8 cellular contexts compared by ENCODE assay signal in the genomic region with DNA sequence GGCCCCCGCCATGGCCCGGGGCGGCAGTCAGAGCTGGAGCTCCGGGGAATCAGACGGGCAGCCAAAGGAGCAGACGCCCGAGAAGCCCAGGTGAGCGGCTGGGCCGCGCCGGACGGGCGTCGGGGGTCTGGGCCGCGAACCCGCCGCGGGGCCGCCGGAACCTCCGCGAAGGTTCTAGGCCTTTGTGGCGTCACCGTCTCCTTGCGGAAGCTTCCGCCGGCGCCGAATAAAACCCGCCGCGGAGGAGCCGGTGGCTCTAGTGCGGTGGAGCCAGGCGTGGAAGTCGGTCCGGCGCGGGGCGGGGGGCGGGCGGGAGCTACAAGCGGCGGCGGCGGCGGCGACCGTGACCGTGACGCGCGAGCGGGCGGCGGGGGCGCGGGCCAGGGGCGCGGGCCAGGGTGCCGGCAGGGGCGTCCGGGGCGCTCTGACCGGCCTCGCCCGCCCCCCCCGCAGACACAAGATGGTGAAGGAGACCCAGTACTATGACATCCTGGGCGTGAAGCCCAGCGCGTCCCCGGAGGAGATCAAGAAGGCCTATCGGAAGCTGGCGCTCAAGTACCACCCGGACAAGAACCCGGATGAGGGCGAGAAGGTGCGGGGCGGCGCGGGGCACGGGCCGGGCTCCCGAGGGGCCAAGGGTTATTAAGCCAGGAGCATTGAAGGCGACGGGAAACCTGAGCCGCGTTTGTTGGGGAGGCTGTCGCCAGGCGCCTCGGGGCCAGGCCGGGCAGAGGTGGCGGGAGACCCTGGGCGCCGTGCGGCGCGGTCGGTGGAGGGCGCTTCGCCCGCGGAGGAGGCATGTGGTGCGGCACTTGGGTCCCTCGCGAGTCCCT. TPM values are rescaled to one million over a fixed set of nuclear protein-coding genes. Genes with fewer than 3 reads are reported as not detected.
DNase-seq lines count a peak whose midpoint lies in the region; ATAC-seq and TF ChIP-seq lines count a peak whose summit lies in the region.

A gene (plus strand): TSS at position 259 of the 833 bp plus-strand sequence. CDS start 202 bp downstream, at position 461.

- peak within 1 kb of the TSS; percentile 71 for H3K4me3 ChIP-seq in CD4-positive, CD25-positive, alpha-beta regulatory T cell (ENCODE audit: low read depth, low read length)
- H3K4me3 ChIP-seq in neural progenitor cell = no peak within 1 kb of the TSS

- no peaks in the 10 kb centered on the region for H3K36me3 Mint-ChIP-seq in CD4-positive, CD25-positive, alpha-beta regulatory T cell
- H3K36me3 Mint-ChIP-seq in activated T-helper 17 cell treated with anti-CD3 and anti-CD28 coated beads, Interleukin-2, amount 50 U/mL, for 72 hours (ENCODE audit: low read depth) = peaks cover 18% of the 10 kb centered on the region
- H3K36me3 Mint-ChIP-seq in neural progenitor cell = no peaks in the 10 kb centered on the region
- peaks cover 23% of the 10 kb centered on the region for H3K36me3 Mint-ChIP-seq in stimulated activated naive CD8-positive, alpha-beta T cell treated with anti-CD3 and anti-CD28 coated beads, Interleukin-15, Interleukin-2, amounts not matched to agents 100 ng/mL and 50 ng/mL, for 24 hours (ENCODE audit: low read depth)

- H3K27me3 ChIP-seq in CD4-positive, CD25-positive, alpha-beta regulatory T cell (ENCODE audit: control insufficient read depth, insufficient read depth, low read length) = no peaks in the 10 kb centered on the region
- peaks cover 19% of the 10 kb centered on the region for H3K27me3 ChIP-seq in neural progenitor cell

- DNase-seq in CD4-positive, CD25-positive, alpha-beta regulatory T cell = peak; percentile 54 to 80 (median 75)
- DNase-seq in NCI-H146 treated with DMSO at 0.1 percent for 48 hours (lab: John Stamatoyannopoulos, UW; ENCODE audit: unreplicated experiment) = peak; percentile 34
- DNase-seq in fibroblast of peridontal ligament (ENCODE audit: extremely low read depth) = peak; percentile 33
- peak; percentile 17 for DNase-seq in neural progenitor cell (ENCODE audit: low spot score)
- no peak for DNase-seq in DMS153 treated with DMSO at 0.1 percent for 48 hours (lab: John Stamatoyannopoulos, UW; ENCODE audit: unreplicated experiment)

- H3K27ac Mint-ChIP-seq in CD4-positive, CD25-positive, alpha-beta regulatory T cell = peak within 1 kb of the TSS; percentile 93 to 96 (median 95)
- peak within 1 kb of the TSS; percentile 79 for H3K27ac Mint-ChIP-seq in activated T-helper 17 cell treated with anti-CD3 and anti-CD28 coated beads, Interleukin-2, amount 50 U/mL, for 72 hours
- H3K27ac Mint-ChIP-seq in neural progenitor cell = no peak within 1 kb of the TSS
- peak within 1 kb of the TSS; percentile 89 for H3K27ac Mint-ChIP-seq in stimulated activated naive CD8-positive, alpha-beta T cell treated with anti-CD3 and anti-CD28 coated beads, Interleukin-15, Interleukin-2, amounts not matched to agents 100 ng/mL and 50 ng/mL, for 24 hours

- no peak for TF ChIP-seq CTCF in neural progenitor cell (IDR thresholded peaks at IDR 0.05)

- no peaks in the 10 kb centered on the region for H3K9me3 ChIP-seq in CD4-positive, CD25-positive, alpha-beta regulatory T cell (ENCODE audit: control insufficient read depth in 2 of 2, low read length in 2 of 2)
- no peaks in the 10 kb centered on the region for H3K9me3 ChIP-seq in neural progenitor cell (ENCODE audit: low read depth)

- peaks cover 3% of the 10 kb centered on the region for H3K36me3 ChIP-seq in CD4-positive, CD25-positive, alpha-beta regulatory T cell (ENCODE audit: control insufficient read depth, insufficient read depth, low read length)
- no peaks in the 10 kb centered on the region for H3K36me3 ChIP-seq in neural progenitor cell

- H3K9me3 Mint-ChIP-seq in CD4-positive, CD25-positive, alpha-beta regulatory T cell = no peaks in the 10 kb centered on the region
- no peaks in the 10 kb centered on the region for H3K9me3 Mint-ChIP-seq in activated T-helper 17 cell treated with anti-CD3 and anti-CD28 coated beads, Interleukin-2, amount 50 U/mL, for 72 hours
- no peaks in the 10 kb centered on the region for H3K9me3 Mint-ChIP-seq in neural progenitor cell
- H3K9me3 Mint-ChIP-seq in stimulated activated naive CD8-positive, alpha-beta T cell treated with anti-CD3 and anti-CD28 coated beads, Interleukin-15, Interleukin-2, amounts not matched to agents 100 ng/mL and 50 ng/mL, for 24 hours = no peaks in the 10 kb centered on the region

- no peak within 1 kb of the TSS for H3K9ac ChIP-seq in neural progenitor cell

- H3K27me3 Mint-ChIP-seq in CD4-positive, CD25-positive, alpha-beta regulatory T cell = peaks cover 4% of the 10 kb centered on the region
- no peaks in the 10 kb centered on the region for H3K27me3 Mint-ChIP-seq in activated T-helper 17 cell treated with anti-CD3 and anti-CD28 coated beads, Interleukin-2, amount 50 U/mL, for 72 hours
- peaks cover 4% of the 10 kb centered on the region for H3K27me3 Mint-ChIP-seq in neural progenitor cell (ENCODE audit: insufficient read depth, low read depth)
- H3K27me3 Mint-ChIP-seq in stimulated activated naive CD8-positive, alpha-beta T cell treated with anti-CD3 and anti-CD28 coated beads, Interleukin-15, Interleukin-2, amounts not matched to agents 100 ng/mL and 50 ng/mL, for 24 hours = no peaks in the 10 kb centered on the region

- H3K4me1 ChIP-seq in CD4-positive, CD25-positive, alpha-beta regulatory T cell (ENCODE audit: control insufficient read depth, insufficient read depth, low read length, poor library complexity, severe bottlenecking) = peaks cover 20% of the 10 kb centered on the region
- no peaks in the 10 kb centered on the region for H3K4me1 ChIP-seq in neural progenitor cell

- no peak within 1 kb of the TSS for H2AFZ ChIP-seq in neural progenitor cell (replicated peaks)

- no peaks in the 10 kb centered on the region for H3K79me2 ChIP-seq in neural progenitor cell (ENCODE audit: low read depth)

- peaks cover 15 to 45% (median 37%) of the 10 kb centered on the region in 4 donors for H3K4me1 Mint-ChIP-seq in CD4-positive, CD25-positive, alpha-beta regulatory T cell
- peaks cover 15% of the 10 kb centered on the region for H3K4me1 Mint-ChIP-seq in activated T-helper 17 cell treated with anti-CD3 and anti-CD28 coated beads, Interleukin-2, amount 50 U/mL, for 72 hours
- H3K4me1 Mint-ChIP-seq in neural progenitor cell = peaks cover 18% of the 10 kb centered on the region
- peaks cover 29% of the 10 kb centered on the region for H3K4me1 Mint-ChIP-seq in stimulated activated naive CD8-positive, alpha-beta T cell treated with anti-CD3 and anti-CD28 coated beads, Interleukin-15, Interleukin-2, amounts not matched to agents 100 ng/mL and 50 ng/mL, for 24 hours (ENCODE audit: low read depth)

- H3K27ac ChIP-seq in CD4-positive, CD25-positive, alpha-beta regulatory T cell (ENCODE audit: insufficient read depth, low read length, poor library complexity, severe bottlenecking) = peak within 1 kb of the TSS; percentile 70
- H3K27ac ChIP-seq in neural progenitor cell = no peak within 1 kb of the TSS

- H3K4me2 ChIP-seq in neural progenitor cell = no peak within 1 kb of the TSS

- peak within 1 kb of the TSS; percentile 90 to 97 (median 92) for H3K4me3 Mint-ChIP-seq in CD4-positive, CD25-positive, alpha-beta regulatory T cell
- H3K4me3 Mint-ChIP-seq in activated T-helper 17 cell treated with anti-CD3 and anti-CD28 coated beads, Interleukin-2, amount 50 U/mL, for 72 hours = peak within 1 kb of the TSS; percentile 89
- no peak within 1 kb of the TSS for H3K4me3 Mint-ChIP-seq in neural progenitor cell
- H3K4me3 Mint-ChIP-seq in stimulated activated naive CD8-positive, alpha-beta T cell treated with anti-CD3 and anti-CD28 coated beads, Interleukin-15, Interleukin-2, amounts not matched to agents 100 ng/mL and 50 ng/mL, for 24 hours = peak within 1 kb of the TSS; percentile 88

- peak; percentile 72 to 78 for ATAC-seq in CD4-positive, CD25-positive, alpha-beta regulatory T cell (ENCODE audit: low read depth in 2 of 2)
- ATAC-seq in activated T-helper 17 cell treated with anti-CD3 and anti-CD28 coated beads, Interleukin-2, amount 50 U/mL, for 72 hours (replicated peaks) = peak; percentile 73
- no peak for ATAC-seq in GM21619 (IDR thresholded peaks at IDR 0.05; ENCODE audit: unreplicated experiment)

- no peaks in the 10 kb centered on the region for H4K20me1 ChIP-seq in neural progenitor cell (ENCODE audit: low read depth)

- no peaks in the 10 kb centered on the region for H3F3A ChIP-seq in neural progenitor cell (ENCODE audit: low read depth)

RNA-seq across cellular contexts. Expression of the gene that starts here (rescaled TPM):
- total RNA-seq in CD4-positive, CD25-positive, alpha-beta regulatory T cell = 33.2 TPM
- 10 to 100 TPM in 1 of 4 donors, 1 to 10 TPM in 3; 9.5 to 11.6 (median 9.9) TPM for polyA plus RNA-seq in CD4-positive, CD25-positive, alpha-beta regulatory T cell
- 10 to 100 TPM; 30.2 to 49.9 TPM for total RNA-seq in activated T-helper 17 cell treated with anti-CD3 and anti-CD28 coated beads, Interleukin-2, amount 50 U/mL, for 72 hours
- total RNA-seq in neural progenitor cell (ENCODE audit: low replicate concordance) = 0.12 TPM in 1 of 2 replicates, not detected in the other

Comparison
In these comparisons a context has a peak if more than half of its experiments do, and no peak if none do; other contexts are left out.
1. RNA of the gene that starts here (total RNA-seq): 30.2 to 49.9 TPM in activated T-helper 17 cell treated with anti-CD3 and anti-CD28 coated beads, Interleukin-2, amount 50 U/mL, for 72 hours and 33.2 TPM in CD4-positive, CD25-positive, alpha-beta regulatory T cell (single experiment); 0.12 TPM in neural progenitor cell; every median in the first group is over 10 times any median in the second.
2. Peak in DNase-seq in neural progenitor cell; RNA of the gene not detected or under 1 TPM.